Comparison of ENCODE assay signal across 11 cellular contexts in the genomic region with DNA sequence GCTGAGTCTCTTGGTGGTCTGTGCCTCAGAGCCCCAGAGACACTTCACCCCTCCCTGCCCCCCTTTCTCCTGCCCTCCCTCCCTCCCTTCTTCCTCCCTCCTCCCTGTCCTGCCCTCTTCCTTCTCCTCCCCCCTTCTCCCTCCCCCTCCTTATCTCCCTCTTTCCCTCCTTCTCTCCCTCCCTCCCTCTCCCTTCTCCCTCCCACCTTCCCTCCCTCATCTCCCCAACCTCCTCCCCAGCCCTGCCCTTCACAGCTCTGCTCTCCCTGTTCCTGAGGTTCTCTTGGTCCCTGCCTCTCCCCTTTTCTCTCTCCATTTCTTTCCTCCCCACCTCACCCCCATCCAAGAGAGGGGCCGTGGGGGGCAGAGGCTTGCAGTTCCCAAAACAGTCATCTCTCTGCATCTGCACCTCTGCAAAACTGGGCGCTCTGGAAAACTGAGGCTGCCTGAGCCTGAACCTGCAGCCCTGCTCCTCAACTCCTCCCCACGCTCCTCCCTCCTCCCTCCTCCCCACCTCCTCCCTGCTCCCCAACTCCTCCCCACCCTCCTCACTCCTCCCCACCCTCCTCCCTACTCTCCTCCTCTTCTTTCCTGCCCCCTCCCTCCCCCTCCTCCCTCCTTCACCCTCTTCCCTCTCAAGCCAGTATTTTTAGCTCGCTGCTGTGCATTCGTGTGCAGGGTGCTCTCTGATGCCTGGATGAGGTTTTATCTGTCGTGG.
DNase-seq lines count a peak whose midpoint lies in the region; ATAC-seq lines count a peak whose summit lies in the region.
"Had no signal": no experiment of that assay in that cellular context is flagged by ENCODE, and none has a peak within 500 bp of the region (broad histone marks: within the 10 kb centered on the region; RNA-seq: fewer than 3 reads in every experiment).

No MANE protein-coding gene starts in this region.

- H3K9ac ChIP-seq in adipocyte (ENCODE audit: low read length): peak overlapping the region; percentile 63
- no peak overlapping the region for H3K9ac ChIP-seq in rectal smooth muscle tissue (ENCODE audit: low read length)

- peaks cover 3% of the 10 kb centered on the region for H3K4me1 ChIP-seq in adipocyte (ENCODE audit: control insufficient read depth, insufficient read depth, low read length)
- H3K4me1 ChIP-seq in rectal smooth muscle tissue (ENCODE audit: control insufficient read depth, insufficient read depth, low read length): peaks cover 7% of the 10 kb centered on the region

- H3K36me3 ChIP-seq in adipocyte (ENCODE audit: control insufficient read depth, insufficient read depth, low read length, severe bottlenecking) (no peaks in the 10 kb centered on the region), rectal smooth muscle tissue (ENCODE audit: control insufficient read depth, insufficient read depth, low read length) (no peaks in the 10 kb centered on the region)

- ATAC-seq in left cardiac atrium (peak; percentile 33 to 52), GM21360 (IDR thresholded peaks at IDR 0.05; ENCODE audit: unreplicated experiment) (no peak)

- peaks cover 3% of the 10 kb centered on the region for H3K4me1 Mint-ChIP-seq in activated CD4-positive, alpha-beta T cell treated with anti-CD3 and anti-CD28 coated beads, Interleukin-2, amount 10 ng/mL, durations not matched to agents 7 days and 5 days

- H3K4me3 Mint-ChIP-seq in activated CD4-positive, alpha-beta T cell treated with anti-CD3 and anti-CD28 coated beads, Interleukin-2, amount 10 ng/mL, durations not matched to agents 7 days and 5 days: no peak overlapping the region
- H3K4me3 Mint-ChIP-seq: CD4-positive, CD25-positive, alpha-beta regulatory T cell had no signal

- H3K27me3 Mint-ChIP-seq in activated CD4-positive, alpha-beta T cell treated with anti-CD3 and anti-CD28 coated beads, Interleukin-2, amount 10 ng/mL, durations not matched to agents 7 days and 5 days: peaks cover 3% of the 10 kb centered on the region

- no peak overlapping the region for H3K27ac Mint-ChIP-seq in activated CD4-positive, alpha-beta T cell treated with anti-CD3 and anti-CD28 coated beads, Interleukin-2, amount 10 ng/mL, durations not matched to agents 7 days and 5 days

- POLR2A ChIA-PET in activated CD4-positive, alpha-beta T cell treated with anti-CD3 and anti-CD28 coated beads, Interleukin-2, amount 10 ng/mL, durations not matched to agents 7 days and 5 days (lab: Charles Lee): no interaction called here

- H3K36me3 Mint-ChIP-seq in activated CD4-positive, alpha-beta T cell treated with anti-CD3 and anti-CD28 coated beads, Interleukin-2, amount 10 ng/mL, durations not matched to agents 7 days and 5 days (ENCODE audit: low read depth): no peaks in the 10 kb centered on the region
- H3K36me3 Mint-ChIP-seq: CD4-positive, CD25-positive, alpha-beta regulatory T cell had no signal

- H3K9me3 Mint-ChIP-seq in activated CD4-positive, alpha-beta T cell treated with anti-CD3 and anti-CD28 coated beads, Interleukin-2, amount 10 ng/mL, durations not matched to agents 7 days and 5 days: no peaks in the 10 kb centered on the region
- H3K9me3 Mint-ChIP-seq: CD4-positive, CD25-positive, alpha-beta regulatory T cell had no signal

- H3K27me3 ChIP-seq in adipocyte (replicated peaks; ENCODE audit: control insufficient read depth, insufficient read depth, low read length) (peaks cover under 1% of the 10 kb centered on the region), rectal smooth muscle tissue (ENCODE audit: control insufficient read depth, insufficient read depth, low read length) (no peaks in the 10 kb centered on the region)

- intact Hi-C loops in left cardiac atrium (cut with DNase I): no loop called here

- H3K9me3 ChIP-seq in adipocyte (ENCODE audit: control insufficient read depth, low read length): no peaks in the 10 kb centered on the region

- H3K27ac ChIP-seq in rectal smooth muscle tissue (ENCODE audit: low read depth, low read length): peak overlapping the region; percentile 80

- H3K4me3 ChIP-seq in adipocyte (ENCODE audit: low read length): no peak overlapping the region
- H3K4me3 ChIP-seq in rectal smooth muscle tissue (ENCODE audit: low read length): no peak overlapping the region

- CTCF ChIA-PET in activated CD4-positive, alpha-beta T cell treated with anti-CD3 and anti-CD28 coated beads, Interleukin-2, amount 10 ng/mL, durations not matched to agents 7 days and 5 days (lab: Charles Lee): interaction anchor here (1.0 to 1.2 kb wide), 2 partner anchors 29 to 270 kb away, joined by 3 read pairs; no protein-coding TSS in a partner anchor

- DNase-seq in GDM1 (lab: John Stamatoyannopoulos, UW) (peak; percentile 30), adipocyte (ENCODE audit: low read depth) (no peak), left cardiac atrium (peak; percentile 34), NCI-H2227 (lab: John Stamatoyannopoulos, UW; ENCODE audit: unreplicated experiment) (no peak), HuH-7.5 (ENCODE audit: low spot score) (no peak)
- DNase-seq in activated CD4-positive, alpha-beta T cell treated with anti-CD3 and anti-CD28 coated beads, Interleukin-2, amount 10 ng/mL, durations not matched to agents 7 days and 5 days: no peak
- DNase-seq: CD4-positive, CD25-positive, alpha-beta regulatory T cell; NCI-H1694; stimulated activated CD4-positive, alpha-beta T cell treated with anti-CD3 and anti-CD28 coated beads, Interleukin-4, amount 100 ng/mL, for 24 hours had no signal

Comparison
In these comparisons a context has a peak if more than half of its experiments do, and no peak if none do; other contexts are left out.
1. DNase-seq: peak in GDM1 (single experiment) and left cardiac atrium (single experiment); none in adipocyte (single experiment), NCI-H2227 (single experiment), activated CD4-positive, alpha-beta T cell treated with anti-CD3 and anti-CD28 coated beads, Interleukin-2, amount 10 ng/mL, durations not matched to agents 7 days and 5 days (single experiment) and HuH-7.5 (single experiment).